ENCODE assay signal across 1 cellular context in the genomic region with DNA sequence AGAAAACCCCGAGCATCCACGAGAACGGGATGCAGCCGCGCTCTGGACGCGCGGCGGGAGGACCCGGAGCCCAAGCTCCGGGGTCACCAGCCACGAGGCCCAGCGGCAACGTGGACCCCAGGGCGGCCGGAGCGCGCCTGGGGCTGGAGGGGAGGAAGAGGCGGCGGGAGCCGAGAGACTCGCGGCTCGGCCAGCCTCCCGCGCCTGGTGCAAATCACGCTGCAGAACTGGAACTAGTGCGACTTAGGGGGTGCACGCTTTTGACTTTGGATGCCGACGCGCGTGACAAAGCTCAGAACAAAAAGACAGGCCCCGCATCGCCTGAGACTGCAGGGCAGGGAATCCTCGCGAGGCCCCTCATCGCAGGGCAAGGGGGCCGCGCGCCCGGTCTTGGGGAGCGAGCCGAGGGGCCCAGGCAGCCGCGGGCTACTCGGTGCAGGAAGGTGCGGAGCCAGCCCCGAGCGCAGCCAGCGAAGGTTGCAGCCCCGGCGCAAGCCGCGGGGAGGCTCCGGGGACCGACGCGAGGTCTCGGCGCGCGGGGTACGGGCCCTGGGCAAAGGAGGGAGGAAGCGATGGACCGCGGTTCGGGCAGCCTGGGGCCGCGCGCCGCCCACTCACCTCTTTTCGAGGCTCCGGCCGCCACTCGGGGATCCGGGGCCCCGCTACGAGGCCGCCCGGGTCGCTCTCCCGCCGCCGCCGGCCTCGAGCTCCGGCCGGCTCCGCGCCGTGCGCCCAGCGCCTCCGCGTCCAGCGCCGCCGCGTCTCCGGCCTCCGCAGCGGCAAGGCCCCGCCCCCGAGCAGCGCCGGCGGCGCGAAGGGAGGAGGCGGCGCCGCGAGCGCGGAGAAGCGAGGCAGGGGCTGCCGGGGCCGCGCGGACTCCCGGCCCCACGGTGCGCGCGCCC.
TF ChIP-seq lines count a peak whose summit lies in the region.

A gene with protein sequence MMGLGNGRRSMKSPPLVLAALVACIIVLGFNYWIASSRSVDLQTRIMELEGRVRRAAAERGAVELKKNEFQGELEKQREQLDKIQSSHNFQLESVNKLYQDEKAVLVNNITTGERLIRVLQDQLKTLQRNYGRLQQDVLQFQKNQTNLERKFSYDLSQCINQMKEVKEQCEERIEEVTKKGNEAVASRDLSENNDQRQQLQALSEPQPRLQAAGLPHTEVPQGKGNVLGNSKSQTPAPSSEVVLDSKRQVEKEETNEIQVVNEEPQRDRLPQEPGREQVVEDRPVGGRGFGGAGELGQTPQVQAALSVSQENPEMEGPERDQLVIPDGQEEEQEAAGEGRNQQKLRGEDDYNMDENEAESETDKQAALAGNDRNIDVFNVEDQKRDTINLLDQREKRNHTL (minus strand): TSS at position 766 of the 902 bp plus-strand sequence. CDS start 20,238 bp downstream, outside the sequence.

TF ChIP-seq in HEK293, 187 proteins besides CTCF, POLR2A, EP300 and RAD21 (continued from another document):
- TF ChIP-seq ZNF561 (tag by site-specific recombination; IDR thresholded peaks at IDR 0.05; ENCODE audit: borderline replicate concordance) (peak; percentile 38; the same call in 1 of the 2 replicates), ZBTB8A (tag by site-specific recombination; IDR thresholded peaks at IDR 0.05) (peak; percentile 22; the same call in 1 of the 2 replicates), ZNF549 (tag by site-specific recombination; IDR thresholded peaks at IDR 0.05) (0 out of 2 replicates have a peak, but pooled peaks have one; percentile 8), ZNF2 (tag by site-specific recombination; IDR thresholded peaks at IDR 0.05) (no peak), GFI1B (tag by site-specific recombination; IDR thresholded peaks at IDR 0.05) (0 out of 2 replicates have a peak, but pooled peaks have one; percentile 10), ZNF664 (tag by site-specific recombination; IDR thresholded peaks at IDR 0.05) (no peak), ZBTB20 (tag by site-specific recombination; IDR thresholded peaks at IDR 0.05) (peak; percentile 65; the same call in 1 of the 2 replicates), ZFP37 (tag by site-specific recombination; IDR thresholded peaks at IDR 0.05) (peak; percentile 79), ZNF621 (tag by site-specific recombination; IDR thresholded peaks at IDR 0.05) (no peak), ZNF416 (tag by site-specific recombination; IDR thresholded peaks at IDR 0.05) (no peak), ZXDB (tag by site-specific recombination; IDR thresholded peaks at IDR 0.05) (no peak; the same call in 1 of the 2 replicates), ZBTB17 (tag by site-specific recombination; IDR thresholded peaks at IDR 0.05) (peak; percentile 55; the same call in 1 of the 2 replicates), GLIS2 (tag by site-specific recombination; IDR thresholded peaks at IDR 0.05) (peak; percentile 81), ZNF335 (tag by site-specific recombination; conservative IDR thresholded peaks at IDR 0.05) (peak; percentile 99), ZNF324 (tag by site-specific recombination; IDR thresholded peaks at IDR 0.05) (no peak), FEZF1 (tag by site-specific recombination; IDR thresholded peaks at IDR 0.05) (no peak), ZSCAN30 (tag by site-specific recombination; IDR thresholded peaks at IDR 0.05) (0 out of 2 replicates have a peak, but pooled peaks have one; percentile 30), ZNF501 (tag by site-specific recombination; IDR thresholded peaks at IDR 0.05) (peak; percentile 47; the same call in 1 of the 2 replicates), ZNF600 (tag by site-specific recombination; IDR thresholded peaks at IDR 0.05) (peak; percentile 74), ZNF670 (tag by site-specific recombination; IDR thresholded peaks at IDR 0.05; ENCODE audit: low read depth) (no peak), ZNF19 (tag by site-specific recombination; IDR thresholded peaks at IDR 0.05; ENCODE audit: low read depth) (no peak), IKZF3 (tag by site-specific recombination; IDR thresholded peaks at IDR 0.05) (no peak), ZNF394 (tag by site-specific recombination; IDR thresholded peaks at IDR 0.05; ENCODE audit: borderline replicate concordance) (0 out of 2 replicates have a peak, but pooled peaks have one; percentile 19), ZBTB48 (tag by site-specific recombination; IDR thresholded peaks at IDR 0.05) (peak; percentile 37; the same call in 1 of the 2 replicates), ZIC2 (tag by site-specific recombination; IDR thresholded peaks at IDR 0.05) (0 out of 2 replicates have a peak, but pooled peaks have one; percentile 8), ZNF223 (tag by site-specific recombination; IDR thresholded peaks at IDR 0.05) (0 out of 2 replicates have a peak, but pooled peaks have one; percentile 14), GLIS1 (tag by site-specific recombination; IDR thresholded peaks at IDR 0.05) (peak; percentile 23; the same call in 1 of the 2 replicates)
- TF ChIP-seq, protein P1, sequence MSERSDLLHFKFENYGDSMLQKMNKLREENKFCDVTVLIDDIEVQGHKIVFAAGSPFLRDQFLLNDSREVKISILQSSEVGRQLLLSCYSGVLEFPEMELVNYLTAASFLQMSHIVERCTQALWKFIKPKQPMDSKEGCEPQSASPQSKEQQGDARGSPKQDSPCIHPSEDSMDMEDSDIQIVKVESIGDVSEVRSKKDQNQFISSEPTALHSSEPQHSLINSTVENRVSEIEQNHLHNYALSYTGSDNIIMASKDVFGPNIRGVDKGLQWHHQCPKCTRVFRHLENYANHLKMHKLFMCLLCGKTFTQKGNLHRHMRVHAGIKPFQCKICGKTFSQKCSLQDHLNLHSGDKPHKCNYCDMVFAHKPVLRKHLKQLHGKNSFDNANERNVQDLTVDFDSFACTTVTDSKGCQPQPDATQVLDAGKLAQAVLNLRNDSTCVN (tag by site-specific recombination; optimal IDR thresholded peaks at IDR 0.05): peak; percentile 95
- TF ChIP-seq, protein P2, sequence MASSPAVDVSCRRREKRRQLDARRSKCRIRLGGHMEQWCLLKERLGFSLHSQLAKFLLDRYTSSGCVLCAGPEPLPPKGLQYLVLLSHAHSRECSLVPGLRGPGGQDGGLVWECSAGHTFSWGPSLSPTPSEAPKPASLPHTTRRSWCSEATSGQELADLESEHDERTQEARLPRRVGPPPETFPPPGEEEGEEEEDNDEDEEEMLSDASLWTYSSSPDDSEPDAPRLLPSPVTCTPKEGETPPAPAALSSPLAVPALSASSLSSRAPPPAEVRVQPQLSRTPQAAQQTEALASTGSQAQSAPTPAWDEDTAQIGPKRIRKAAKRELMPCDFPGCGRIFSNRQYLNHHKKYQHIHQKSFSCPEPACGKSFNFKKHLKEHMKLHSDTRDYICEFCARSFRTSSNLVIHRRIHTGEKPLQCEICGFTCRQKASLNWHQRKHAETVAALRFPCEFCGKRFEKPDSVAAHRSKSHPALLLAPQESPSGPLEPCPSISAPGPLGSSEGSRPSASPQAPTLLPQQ (tag by site-specific recombination; IDR thresholded peaks at IDR 0.05): peak; percentile 51; the same call in 1 of the 2 replicates
- TF ChIP-seq, protein P3, sequence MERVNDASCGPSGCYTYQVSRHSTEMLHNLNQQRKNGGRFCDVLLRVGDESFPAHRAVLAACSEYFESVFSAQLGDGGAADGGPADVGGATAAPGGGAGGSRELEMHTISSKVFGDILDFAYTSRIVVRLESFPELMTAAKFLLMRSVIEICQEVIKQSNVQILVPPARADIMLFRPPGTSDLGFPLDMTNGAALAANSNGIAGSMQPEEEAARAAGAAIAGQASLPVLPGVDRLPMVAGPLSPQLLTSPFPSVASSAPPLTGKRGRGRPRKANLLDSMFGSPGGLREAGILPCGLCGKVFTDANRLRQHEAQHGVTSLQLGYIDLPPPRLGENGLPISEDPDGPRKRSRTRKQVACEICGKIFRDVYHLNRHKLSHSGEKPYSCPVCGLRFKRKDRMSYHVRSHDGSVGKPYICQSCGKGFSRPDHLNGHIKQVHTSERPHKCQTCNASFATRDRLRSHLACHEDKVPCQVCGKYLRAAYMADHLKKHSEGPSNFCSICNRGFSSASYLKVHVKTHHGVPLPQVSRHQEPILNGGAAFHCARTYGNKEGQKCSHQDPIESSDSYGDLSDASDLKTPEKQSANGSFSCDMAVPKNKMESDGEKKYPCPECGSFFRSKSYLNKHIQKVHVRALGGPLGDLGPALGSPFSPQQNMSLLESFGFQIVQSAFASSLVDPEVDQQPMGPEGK (tag by site-specific recombination; IDR thresholded peaks at IDR 0.05): peak; percentile 43; the same call in 1 of the 2 replicates
- TF ChIP-seq, protein P4, sequence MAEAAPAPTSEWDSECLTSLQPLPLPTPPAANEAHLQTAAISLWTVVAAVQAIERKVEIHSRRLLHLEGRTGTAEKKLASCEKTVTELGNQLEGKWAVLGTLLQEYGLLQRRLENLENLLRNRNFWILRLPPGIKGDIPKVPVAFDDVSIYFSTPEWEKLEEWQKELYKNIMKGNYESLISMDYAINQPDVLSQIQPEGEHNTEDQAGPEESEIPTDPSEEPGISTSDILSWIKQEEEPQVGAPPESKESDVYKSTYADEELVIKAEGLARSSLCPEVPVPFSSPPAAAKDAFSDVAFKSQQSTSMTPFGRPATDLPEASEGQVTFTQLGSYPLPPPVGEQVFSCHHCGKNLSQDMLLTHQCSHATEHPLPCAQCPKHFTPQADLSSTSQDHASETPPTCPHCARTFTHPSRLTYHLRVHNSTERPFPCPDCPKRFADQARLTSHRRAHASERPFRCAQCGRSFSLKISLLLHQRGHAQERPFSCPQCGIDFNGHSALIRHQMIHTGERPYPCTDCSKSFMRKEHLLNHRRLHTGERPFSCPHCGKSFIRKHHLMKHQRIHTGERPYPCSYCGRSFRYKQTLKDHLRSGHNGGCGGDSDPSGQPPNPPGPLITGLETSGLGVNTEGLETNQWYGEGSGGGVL (tag by site-specific recombination; IDR thresholded peaks at IDR 0.05): 0 out of 2 replicates have a peak, but pooled peaks have one; percentile 18
- TF ChIP-seq, protein P5, sequence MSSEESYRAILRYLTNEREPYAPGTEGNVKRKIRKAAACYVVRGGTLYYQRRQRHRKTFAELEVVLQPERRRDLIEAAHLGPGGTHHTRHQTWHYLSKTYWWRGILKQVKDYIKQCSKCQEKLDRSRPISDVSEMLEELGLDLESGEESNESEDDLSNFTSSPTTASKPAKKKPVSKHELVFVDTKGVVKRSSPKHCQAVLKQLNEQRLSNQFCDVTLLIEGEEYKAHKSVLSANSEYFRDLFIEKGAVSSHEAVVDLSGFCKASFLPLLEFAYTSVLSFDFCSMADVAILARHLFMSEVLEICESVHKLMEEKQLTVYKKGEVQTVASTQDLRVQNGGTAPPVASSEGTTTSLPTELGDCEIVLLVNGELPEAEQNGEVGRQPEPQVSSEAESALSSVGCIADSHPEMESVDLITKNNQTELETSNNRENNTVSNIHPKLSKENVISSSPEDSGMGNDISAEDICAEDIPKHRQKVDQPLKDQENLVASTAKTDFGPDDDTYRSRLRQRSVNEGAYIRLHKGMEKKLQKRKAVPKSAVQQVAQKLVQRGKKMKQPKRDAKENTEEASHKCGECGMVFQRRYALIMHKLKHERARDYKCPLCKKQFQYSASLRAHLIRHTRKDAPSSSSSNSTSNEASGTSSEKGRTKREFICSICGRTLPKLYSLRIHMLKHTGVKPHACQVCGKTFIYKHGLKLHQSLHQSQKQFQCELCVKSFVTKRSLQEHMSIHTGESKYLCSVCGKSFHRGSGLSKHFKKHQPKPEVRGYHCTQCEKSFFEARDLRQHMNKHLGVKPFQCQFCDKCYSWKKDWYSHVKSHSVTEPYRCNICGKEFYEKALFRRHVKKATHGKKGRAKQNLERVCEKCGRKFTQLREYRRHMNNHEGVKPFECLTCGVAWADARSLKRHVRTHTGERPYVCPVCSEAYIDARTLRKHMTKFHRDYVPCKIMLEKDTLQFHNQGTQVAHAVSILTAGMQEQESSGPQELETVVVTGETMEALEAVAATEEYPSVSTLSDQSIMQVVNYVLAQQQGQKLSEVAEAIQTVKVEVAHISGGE (tag by site-specific recombination; conservative IDR thresholded peaks at IDR 0.05; ENCODE audit: low read depth): 0 out of 2 replicates have a peak, but pooled peaks have one; percentile 11
